9 cellular contexts compared by ENCODE assay signal in the genomic region with DNA sequence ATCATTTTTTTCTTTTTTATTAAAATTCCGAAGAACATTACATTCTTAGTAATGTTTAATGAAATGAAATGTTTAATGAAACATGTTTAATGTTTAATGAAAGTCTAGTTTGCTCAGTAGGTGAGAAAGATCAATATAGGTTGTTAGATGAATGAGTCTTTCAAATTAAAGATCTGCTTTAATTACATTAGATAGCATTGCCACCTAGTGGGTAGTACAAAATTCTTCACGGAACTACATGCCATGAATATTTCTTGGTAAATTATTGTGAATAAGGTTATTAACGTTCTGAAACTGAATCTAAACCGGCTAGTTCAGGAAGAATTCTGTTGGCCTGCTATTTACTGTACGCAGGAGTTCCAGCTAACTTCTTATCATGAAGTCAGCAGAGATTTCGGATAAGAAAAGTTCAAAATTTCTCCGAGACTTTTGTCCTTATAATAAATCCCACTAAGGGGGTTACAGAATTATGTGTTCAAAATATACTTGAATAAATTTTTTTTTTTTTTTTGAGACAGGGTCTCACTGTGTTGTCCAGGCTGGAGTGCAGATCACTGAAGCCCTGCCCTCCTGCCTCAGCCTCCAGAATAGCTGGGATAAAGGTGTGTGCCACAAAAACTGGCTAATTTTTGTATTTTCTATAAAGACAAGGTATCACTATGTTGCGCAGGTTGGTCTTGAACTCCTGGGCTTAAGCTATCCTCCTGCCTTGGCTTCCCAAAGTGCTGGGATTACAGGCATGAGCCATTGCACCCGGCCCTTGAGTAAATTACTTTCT. TPM values are rescaled to one million over a fixed set of nuclear protein-coding genes. Genes with fewer than 3 reads are reported as not detected.
DNase-seq lines count a peak whose midpoint lies in the region; ATAC-seq and TF ChIP-seq lines count a peak whose summit lies in the region.
"Had no signal": no experiment of that assay in that cellular context is flagged by ENCODE, and none has a peak within 500 bp of the region (broad histone marks: within the 10 kb centered on the region; RNA-seq: fewer than 3 reads in every experiment).

No MANE protein-coding gene starts in this region.

- POLR2A ChIA-PET in A673 (lab: Charles Lee; ENCODE audit: low non-redundant PET) = no interaction called here

- TF ChIP-seq POLR2A in adrenal gland (IDR thresholded peaks at IDR 0.05) = no peak
- TF ChIP-seq POLR2A in suprapubic skin (IDR thresholded peaks at IDR 0.05) = no peak

- H3K36me3 ChIP-seq in A673 (ENCODE audit: insufficient read depth, low read length, poor library complexity, severe bottlenecking) (no peaks in the 10 kb centered on the region), adrenal gland (replicated peaks in 1 of 2) (no peaks in the 10 kb centered on the region), suprapubic skin (no peaks in the 10 kb centered on the region)

- H3K4me1 ChIP-seq in A673 (ENCODE audit: insufficient read depth, low read length, poor library complexity, severe bottlenecking) (no peaks in the 10 kb centered on the region), adrenal gland (replicated peaks in 1 of 2) (peaks cover 0 to 5% of the 10 kb centered on the region in 2 donors), suprapubic skin (no peaks in the 10 kb centered on the region)

- BruUV-seq in A673 (replicated peaks; lab: Mats Ljungman, UMichigan) = no TSS peak

- no peak for ATAC-seq in HG03025 (IDR thresholded peaks at IDR 0.05; ENCODE audit: low FRiP score, unreplicated experiment)

- H3K27me3 ChIP-seq in A673 (replicated peaks; ENCODE audit: insufficient read depth, low read depth, low read length, poor library complexity) (no peaks in the 10 kb centered on the region), adrenal gland (no peaks in the 10 kb centered on the region), suprapubic skin (no peaks in the 10 kb centered on the region)

- no peak for TF ChIP-seq EP300 in suprapubic skin (IDR thresholded peaks at IDR 0.05)

- no peak overlapping the region for H3K4me3 ChIP-seq in A673 (ENCODE audit: low read depth, low read length, poor library complexity, severe bottlenecking)
- H3K4me3 ChIP-seq in LNCaP clone FGC (ENCODE audit: low read depth, low read length) = no peak overlapping the region
- no peak overlapping the region for H3K4me3 ChIP-seq in adrenal gland
- no peak overlapping the region for H3K4me3 ChIP-seq in suprapubic skin

- CTCF ChIA-PET in A673 (lab: Charles Lee) = interaction anchor here (1.0 kb wide), 1 partner anchor 186 kb away, joined by 3 read pairs; no protein-coding TSS in a partner anchor

- intact Hi-C loops in A673 (cut with micrococcal nuclease; ENCODE audit: unreplicated experiment) = loop anchor here (2.0 kb wide), 2 partner anchors 186 to 242 kb away; no protein-coding TSS in a partner anchor
- intact Hi-C loops in adrenal gland (cut with DNase I) = loop anchor here (10.0 kb wide), 2 partner anchors 52 to 192 kb away; partner anchors contain the start of gene C6orf62 (in 1 of the 2)

- WGBS in adrenal gland, 4 donors = 40 to 54% (median 44%) methylated on average over 9 of the region's 9 CpGs
- WGBS in suprapubic skin = 49% methylated on average over 9 of the region's 9 CpGs

- H3K9me3 ChIP-seq in A673 (ENCODE audit: low read depth, low read length, poor library complexity, severe bottlenecking) = no peaks in the 10 kb centered on the region
- H3K9me3 ChIP-seq in adrenal gland (replicated peaks in 1 of 3) = no peaks in the 10 kb centered on the region
- no peaks in the 10 kb centered on the region for H3K9me3 ChIP-seq in suprapubic skin

- H3K27ac ChIP-seq in A673 (ENCODE audit: low read depth, low read length, poor library complexity, severe bottlenecking) (no peak overlapping the region), adrenal gland (no peak overlapping the region), suprapubic skin (no peak overlapping the region)

- DNase-seq in A673 (ENCODE audit: low spot score) = peak; percentile 42
- peak; percentile 74 for DNase-seq in GM10266 (ENCODE audit: extremely low spot score)
- no peak for DNase-seq in LNCaP clone FGC (ENCODE audit: low read depth)
- DNase-seq in adrenal gland = no peak
- peak; percentile 40 for DNase-seq in kidney glomerular epithelial cell (lab: John Stamatoyannopoulos, UW)
- no peak for DNase-seq in cortex of kidney (lab: John Stamatoyannopoulos, UW)
- DNase-seq in suprapubic skin (ENCODE audit: low spot score in 2 of 2) = no peak

- TF ChIP-seq CTCF in A673 (conservative IDR thresholded peaks at IDR 0.05; ENCODE audit: low read depth, low read length) (peak; percentile 60), GM10266 (IDR thresholded peaks at IDR 0.05; ENCODE audit: control insufficient read depth, insufficient read depth, low read depth, missing control alignments) (peak; percentile 43), LNCaP clone FGC (IDR thresholded peaks at IDR 0.05; ENCODE audit: control insufficient read depth, extremely low read depth, insufficient read depth) (peak; percentile 63), adrenal gland (IDR thresholded peaks at IDR 0.05) (peak; percentile 41 to 64 (median 52)), suprapubic skin (IDR thresholded peaks at IDR 0.05) (peak in 1 of 2 donors; percentile 34)

RNA-seq across cellular contexts. Expression of gene GMNN, which starts 7.9 kb away (rescaled TPM):
- total RNA-seq in A673 (2021) (100 and 111 TPM in 2 replicates), adrenal gland (10 to 100 TPM in 3 of 8 donors, 1 to 10 TPM in 5; 5.3 to 57.9 (median 8.3) TPM), suprapubic skin (10 to 100 TPM; 49.6 to 89.6 (median 70.5) TPM)
- polyA plus RNA-seq in adrenal gland = 10 to 100 TPM in 1 of 3 donors, 1 to 10 TPM in 2; 4.1 to 22.0 (median 7.1) TPM

RNA-seq across cellular contexts. Expression of gene ARMH2, which starts 31.8 kb away (rescaled TPM):
- not detected in 2 replicates for total RNA-seq in A673 (2021)
- not detected for total RNA-seq in adrenal gland
- polyA plus RNA-seq in adrenal gland = not detected
- total RNA-seq in suprapubic skin = not detected
- total RNA-seq: H1 had no signal
- polyA plus RNA-seq: H1 had no signal

RNA-seq across cellular contexts. Expression of gene C6orf62, which starts 47.9 kb away (rescaled TPM):
- 91.7 and 107 TPM in 2 replicates for total RNA-seq in A673 (2021)
- total RNA-seq in adrenal gland = 100 to 1,000 TPM in 4 of 8 donors, 10 to 100 TPM in 4; 57.2 to 121 (median 103) TPM
- 100 to 1,000 TPM in 2 of 3 donors, 10 to 100 TPM in 1; 52.3 to 120 (median 106) TPM for polyA plus RNA-seq in adrenal gland
- 10 to 100 TPM; 36.5 to 69.2 (median 55.5) TPM for total RNA-seq in suprapubic skin

Comparison
In these comparisons a context has a peak if more than half of its experiments do, and no peak if none do; other contexts are left out.
1. DNase-seq: peak in A673 (single experiment), GM10266 (single experiment) and kidney glomerular epithelial cell (single experiment); none in LNCaP clone FGC (single experiment), adrenal gland (0 of 7), cortex of kidney (single experiment) and suprapubic skin (0 of 2).